ENCODE assay signal across 1 cellular context in genomic region chr10:133196221-133196920, GRCh38.
TF ChIP-seq lines count a peak whose summit lies in the region.

No MANE protein-coding gene starts in this region.

TF ChIP-seq in K562, 482 proteins besides CTCF, POLR2A, EP300 and RAD21:
- no peak for TF ChIP-seq AFF1 (IDR thresholded peaks at IDR 0.05; ENCODE audit: low read depth in 1 of 2, partially characterized antibody in 2 of 2)
- peak; percentile 92 for TF ChIP-seq ZNF263 (CRISPR knock-in tag; IDR thresholded peaks at IDR 0.05; ENCODE audit: borderline replicate concordance)
